ENCODE assay signal across 26 cellular contexts in the genomic region with DNA sequence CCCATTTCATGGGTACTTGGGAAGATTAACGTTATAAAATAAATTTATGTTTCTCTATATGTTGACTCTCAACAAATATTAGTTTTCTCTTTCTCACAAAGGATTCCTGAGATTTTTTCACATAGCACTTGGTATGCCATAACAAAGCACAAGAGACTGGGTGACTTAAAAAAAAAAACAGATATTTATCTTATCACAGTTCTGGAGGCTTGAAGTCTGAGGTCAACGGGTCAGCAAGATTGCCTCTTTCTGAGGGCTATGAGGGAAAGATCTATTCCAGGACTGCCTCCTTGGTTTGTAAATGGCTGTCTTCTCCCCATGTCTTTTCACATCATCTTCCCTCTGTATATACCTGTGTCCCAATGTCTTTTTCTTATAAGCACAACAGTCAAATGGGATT.
"Had no signal": no experiment of that assay in that cellular context is flagged by ENCODE, and none has a peak within 500 bp of the region (broad histone marks: within the 10 kb centered on the region; RNA-seq: fewer than 3 reads in every experiment).

No MANE protein-coding gene starts in this region.

- H3K9me3 Mint-ChIP-seq: nephron progenitor cell; stimulated activated naive CD8-positive, alpha-beta T cell treated with anti-CD3 and anti-CD28 coated beads, Interleukin-15, amount 100 ng/mL, for 72 hours had no signal

- H3K27me3 Mint-ChIP-seq: memory B cell; naive B cell; stimulated activated memory B cell treated with anti-CD40 and anti-IgM and Interleukin-4, amounts not matched to agents 10 μg/mL and 1 μg/mL and 100 μg/mL, for 72 hours; stimulated activated naive CD8-positive, alpha-beta T cell treated with anti-CD3 and anti-CD28 coated beads, Interleukin-15, amount 100 ng/mL, for 72 hours had no signal

- H3K27ac ChIP-seq: left lung, ovary, right atrium auricular region, right lobe of liver, tibial nerve, upper lobe of left lung, vagina had no signal

- H3K4me1 Mint-ChIP-seq: memory B cell; naive B cell; natural killer cell; stimulated activated memory B cell treated with anti-CD40 and anti-IgM and Interleukin-4, amounts not matched to agents 10 μg/mL and 1 μg/mL and 100 μg/mL, for 72 hours; stimulated activated naive CD8-positive, alpha-beta T cell treated with anti-CD3 and anti-CD28 coated beads, Interleukin-15, amount 100 ng/mL, for 72 hours had no signal

- H3K9me3 ChIP-seq: ovary, right lobe of liver, tibial nerve, upper lobe of left lung had no signal

- H3K36me3 ChIP-seq: left lung, ovary, right atrium auricular region, right lobe of liver, tibial nerve, upper lobe of left lung, vagina had no signal

- DNase-seq: hippocampal formation; kidney; left colon; left lung; naive B cell; natural killer cell; nephron progenitor cell; ovary; right lobe of liver; stimulated activated CD4-positive, alpha-beta T cell treated with anti-CD3 and anti-CD28 coated beads, Interleukin-1b, Interleukin-23, amount 100 ng/mL, for 48 hours; stimulated activated CD4-positive, alpha-beta T cell treated with anti-CD3 and anti-CD28 coated beads, Interleukin-2, amount 100 ng/mL, for 48 hours; stimulated activated CD4-positive, alpha-beta T cell treated with anti-CD3 and anti-CD28 coated beads, Interleukin-4, amount 100 ng/mL, for 4 hours; stimulated activated CD8-positive, alpha-beta memory T cell treated with anti-CD3 and anti-CD28 coated beads, Interleukin-4, amount 100 ng/mL, for 48 hours; stimulated activated naive CD4-positive, alpha-beta T cell treated with Interleukin-2 at 50 U/mL for 16 hours; stimulated activated naive CD8-positive, alpha-beta T cell treated with anti-CD3 and anti-CD28 coated beads, Interleukin-15, amount 100 ng/mL, for 72 hours; substantia nigra; upper lobe of left lung had no signal

- H3K27me3 ChIP-seq: left lung, ovary, right atrium auricular region, right lobe of liver, tibial nerve, upper lobe of left lung, vagina had no signal

- H3K27ac Mint-ChIP-seq: memory B cell; mesothelial cell of epicardium; naive B cell; natural killer cell; progenitor cell of endocrine pancreas; stimulated activated memory B cell treated with anti-CD40 and anti-IgM and Interleukin-4, amounts not matched to agents 10 μg/mL and 1 μg/mL and 100 μg/mL, for 72 hours; stimulated activated naive CD8-positive, alpha-beta T cell treated with anti-CD3 and anti-CD28 coated beads, Interleukin-15, amount 100 ng/mL, for 72 hours had no signal

- H3K4me3 Mint-ChIP-seq: memory B cell; mesothelial cell of epicardium; naive B cell; natural killer cell; nephron progenitor cell; stimulated activated memory B cell treated with anti-CD40 and anti-IgM and Interleukin-4, amounts not matched to agents 10 μg/mL and 1 μg/mL and 100 μg/mL, for 72 hours; stimulated activated naive CD8-positive, alpha-beta T cell treated with anti-CD3 and anti-CD28 coated beads, Interleukin-15, amount 100 ng/mL, for 72 hours had no signal

- H3K36me3 Mint-ChIP-seq: memory B cell; mesothelial cell of epicardium; naive B cell; natural killer cell; stimulated activated memory B cell treated with anti-CD40 and anti-IgM and Interleukin-4, amounts not matched to agents 10 μg/mL and 1 μg/mL and 100 μg/mL, for 72 hours had no signal

- H3K4me3 ChIP-seq: left lung, lung, ovary, right atrium auricular region, right lobe of liver, smooth muscle cell, tibial nerve, upper lobe of left lung, vagina had no signal

- H3K4me1 ChIP-seq: left lung, right atrium auricular region, right lobe of liver, tibial nerve, upper lobe of left lung, vagina had no signal

- ATAC-seq: left colon; natural killer cell; stimulated activated memory B cell treated with anti-CD40 and anti-IgM and Interleukin-4, amounts not matched to agents 10 μg/mL and 1 μg/mL and 100 μg/mL, for 72 hours; stimulated activated naive CD8-positive, alpha-beta T cell treated with anti-CD3 and anti-CD28 coated beads, Interleukin-15, amount 100 ng/mL, for 72 hours had no signal

- H3K4me2 ChIP-seq: smooth muscle cell had no signal
